ENCODE assay signal across 34 cellular contexts in the genomic region with DNA sequence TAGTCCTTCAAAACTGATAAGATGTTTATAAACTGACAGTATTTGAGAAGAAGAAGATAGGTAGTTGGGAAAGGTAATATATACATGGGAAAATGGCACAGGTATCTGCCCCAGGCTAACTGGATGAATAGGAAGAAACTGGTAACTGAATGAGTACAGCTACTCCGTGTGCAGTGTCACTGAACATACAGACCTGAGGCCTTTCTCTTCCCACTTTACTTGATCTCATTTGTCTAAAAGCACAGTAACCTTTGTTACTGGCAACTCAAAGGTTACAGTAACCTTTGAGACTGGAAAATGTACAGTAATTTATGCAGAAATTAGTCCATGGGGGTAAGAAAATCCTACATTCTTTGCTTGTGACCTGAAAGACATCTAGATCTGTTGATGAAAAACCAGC.
"Had no signal": no experiment of that assay in that cellular context is flagged by ENCODE, and none has a peak within 500 bp of the region (broad histone marks: within the 10 kb centered on the region; RNA-seq: fewer than 3 reads in every experiment).

No MANE protein-coding gene starts in this region.

- H3K27ac ChIP-seq: KMS-11 had no signal

- H3K9me3 ChIP-seq: MG63 had no signal

- H3K4me3 ChIP-seq: MG63 had no signal

- H3K36me3 ChIP-seq: MG63 had no signal

- H3K27me3 ChIP-seq: MG63 had no signal

- DNase-seq: Karpas-422, Kasumi-1, KG1, MG63, MM.1S, MV-4-11, NCI-H1048, NCI-H1092, NCI-H1092 treated with DMSO at 0.1 percent for 48 hours, NCI-H1105, NCI-H1417, NCI-H1417 treated with DMSO at 0.1 percent for 48 hours, NCI-H1436, NCI-H1436 treated with DMSO at 0.1 percent for 48 hours, NCI-H146, NCI-H1694, NCI-H1694 treated with DMSO at 0.1 percent for 48 hours, NCI-H187, NCI-H187 treated with DMSO at 0.1 percent for 48 hours, NCI-H1930, NCI-H2029, NCI-H2029 treated with DMSO at 0.1 percent for 48 hours, NCI-H2081, NCI-H2081 treated with DMSO at 0.1 percent for 48 hours, NCI-H2107, NCI-H2171, NCI-H2171 treated with DMSO at 0.1 percent for 48 hours, NCI-H2227 treated with DMSO at 0.1 percent for 48 hours, NCI-H226, NCI-H345, NCI-H446, NCI-H446 treated with DMSO at 0.1 percent for 48 hours, NCI-H510A had no signal
